1 cellular context compared by ENCODE assay signal in genomic region chr17:44279586-44280344, GRCh38.
A peak's percentile ranks its signal among the peaks of the same experiment; 100 is the strongest.
TF ChIP-seq lines count a peak whose summit lies in the region.

No MANE protein-coding gene starts in this region.

TF ChIP-seq in GM12878, 131 proteins besides CTCF, POLR2A, EP300 and RAD21 (continues in another document):
- TF ChIP-seq PML (IDR thresholded peaks at IDR 0.05; ENCODE audit: low read length) (no peak), ZSCAN29 (IDR thresholded peaks at IDR 0.05) (no peak), ESRRA (IDR thresholded peaks at IDR 0.05; ENCODE audit: low read length) (no peak), RAD51 (IDR thresholded peaks at IDR 0.05) (no peak), NR2C2 (IDR thresholded peaks at IDR 0.05; ENCODE audit: borderline replicate concordance, control insufficient read depth, insufficient read length, low read depth) (no peak), CUX1 (IDR thresholded peaks at IDR 0.05; ENCODE audit: insufficient replicate concordance, low read depth, low read length) (no peak), PBX3 (IDR thresholded peaks at IDR 0.05; ENCODE audit: insufficient replicate concordance, low read depth, low read length) (peak; percentile 2), CREM (IDR thresholded peaks at IDR 0.05; ENCODE audit: low read depth) (peak; percentile 59), WRNIP1 (IDR thresholded peaks at IDR 0.05; ENCODE audit: borderline replicate concordance, low read depth, low read length) (no peak), HDAC6 (IDR thresholded peaks at IDR 0.05; ENCODE audit: unreplicated experiment) (no peak), ELK1 (IDR thresholded peaks at IDR 0.05; ENCODE audit: low read depth, low read length) (no peak), POLR2AphosphoS5 (IDR thresholded peaks at IDR 0.05; ENCODE audit: low read length) (no peak), LARP7 (IDR thresholded peaks at IDR 0.05) (no peak), FOXM1 (IDR thresholded peaks at IDR 0.05; ENCODE audit: low read depth, low read length) (no peak), SKIL (IDR thresholded peaks at IDR 0.05; ENCODE audit: low read depth, poor library complexity, severe bottlenecking) (peak; percentile 89), MEF2B (IDR thresholded peaks at IDR 0.05; ENCODE audit: partially characterized antibody, poor library complexity, severe bottlenecking) (peak; percentile 24), NKRF (conservative IDR thresholded peaks at IDR 0.05) (no peak), SREBF2 (IDR thresholded peaks at IDR 0.05; ENCODE audit: low read length) (no peak), E2F8 (IDR thresholded peaks at IDR 0.05; ENCODE audit: low read depth, partially characterized antibody) (no peak), ASH2L (IDR thresholded peaks at IDR 0.05; ENCODE audit: borderline replicate concordance, low read depth) (no peak), BHLHE40 (IDR thresholded peaks at IDR 0.05; ENCODE audit: borderline replicate concordance in 1 of 2, low read depth in 2 of 2, low read length in 1 of 2) (peak; percentile 61 to 76; a peak in 3 of 4 replicates), MYB (IDR thresholded peaks at IDR 0.05; ENCODE audit: borderline replicate concordance, low read depth, low read length) (no peak), MTA3 (IDR thresholded peaks at IDR 0.05; ENCODE audit: borderline replicate concordance, low read length) (no peak; the same call in 1 of the 2 replicates), CHD1 (IDR thresholded peaks at IDR 0.05; ENCODE audit: low read depth, low read length) (no peak), TCF12 (IDR thresholded peaks at IDR 0.05; ENCODE audit: low read depth, low read length) (peak; percentile 92), RELB (IDR thresholded peaks at IDR 0.05; ENCODE audit: low read depth) (peak; percentile 58; the same call in 1 of the 2 replicates), MYC (IDR thresholded peaks at IDR 0.05; ENCODE audit: insufficient read depth, insufficient read length, insufficient replicate concordance, low read length, severe bottlenecking) (no peak), HDAC2 (IDR thresholded peaks at IDR 0.05) (no peak), BMI1 (IDR thresholded peaks at IDR 0.05; ENCODE audit: borderline replicate concordance) (no peak), MTA2 (IDR thresholded peaks at IDR 0.05; ENCODE audit: low read depth) (peak; percentile 57; the same call in 1 of the 2 replicates), RFX5 (IDR thresholded peaks at IDR 0.05; ENCODE audit: low read depth, low read length) (no peak), BCLAF1 (IDR thresholded peaks at IDR 0.05) (no peak), ZBTB4 (CRISPR knock-in tag; IDR thresholded peaks at IDR 0.05) (no peak), ETV6 (conservative IDR thresholded peaks at IDR 0.05 in 1 of 2, IDR thresholded peaks at IDR 0.05 in 1 of 2; ENCODE audit: borderline replicate concordance in 1 of 2, low read depth in 1 of 2) (peak in 1 of 2 experiments; percentile 49; a peak in 1 of 4 replicates)
